ENCODE assay signal across 2 cellular contexts in genomic region chr11:33377852-33378385, GRCh38.
TF ChIP-seq lines count a peak whose summit lies in the region.

No MANE protein-coding gene starts in this region.

TF ChIP-seq in IMR-90, 13 proteins besides CTCF, POLR2A, EP300 and RAD21:
- TF ChIP-seq BHLHE40 (IDR thresholded peaks at IDR 0.05; ENCODE audit: low read depth, low read length) (no peak), FOS (IDR thresholded peaks at IDR 0.05; ENCODE audit: low read depth, low read length) (no peak), RCOR1 (IDR thresholded peaks at IDR 0.05; ENCODE audit: insufficient replicate concordance, low read length) (no peak), ELK1 (IDR thresholded peaks at IDR 0.05; ENCODE audit: borderline replicate concordance, low read depth, low read length) (no peak), USF2 (IDR thresholded peaks at IDR 0.05; ENCODE audit: low read depth, low read length) (no peak), RFX5 (IDR thresholded peaks at IDR 0.05; ENCODE audit: low read depth, low read length) (no peak), SMC3 (IDR thresholded peaks at IDR 0.05; ENCODE audit: low read depth, low read length) (no peak), CEBPB (IDR thresholded peaks at IDR 0.05; ENCODE audit: low read depth, low read length) (no peak)

TF ChIP-seq in GM12878, 131 proteins besides CTCF, POLR2A, EP300 and RAD21:
- TF ChIP-seq CBFB (IDR thresholded peaks at IDR 0.05; ENCODE audit: low read depth) (no peak), ZBTB11 (CRISPR knock-in tag; IDR thresholded peaks at IDR 0.05) (no peak), ZBTB4 (CRISPR knock-in tag; IDR thresholded peaks at IDR 0.05) (no peak), JUNB (IDR thresholded peaks at IDR 0.05) (no peak), ZBTB40 (IDR thresholded peaks at IDR 0.05; ENCODE audit: borderline replicate concordance) (no peak), MEF2A (IDR thresholded peaks at IDR 0.05; ENCODE audit: insufficient read depth, low read depth, low read length) (no peak), SUZ12 (IDR thresholded peaks at IDR 0.05; ENCODE audit: unreplicated experiment) (no peak), EED (IDR thresholded peaks at IDR 0.05; ENCODE audit: low read depth) (no peak), POU2F2 (IDR thresholded peaks at IDR 0.05; ENCODE audit: borderline replicate concordance, low read depth, low read length) (no peak), RB1 (IDR thresholded peaks at IDR 0.05; ENCODE audit: borderline replicate concordance) (no peak), ETV6 (conservative IDR thresholded peaks at IDR 0.05 in 1 of 2, IDR thresholded peaks at IDR 0.05 in 1 of 2; ENCODE audit: borderline replicate concordance in 1 of 2, low read depth in 1 of 2) (no peak), REST (IDR thresholded peaks at IDR 0.05; ENCODE audit: low read depth, low read length) (no peak), E2F8 (IDR thresholded peaks at IDR 0.05; ENCODE audit: low read depth, partially characterized antibody) (no peak), SIN3A (IDR thresholded peaks at IDR 0.05; ENCODE audit: low read depth, low read length) (no peak), NBN (IDR thresholded peaks at IDR 0.05) (no peak), BHLHE40 (IDR thresholded peaks at IDR 0.05; ENCODE audit: borderline replicate concordance in 1 of 2, low read depth in 2 of 2, low read length in 1 of 2) (no peak), ZNF24 (IDR thresholded peaks at IDR 0.05) (no peak), ZNF384 (IDR thresholded peaks at IDR 0.05; ENCODE audit: borderline replicate concordance, low read depth, low read length) (no peak)
